8 cellular contexts compared by ENCODE assay signal in genomic region chr3:120350431-120350941, GRCh38. TPM values are rescaled to one million over a fixed set of nuclear protein-coding genes. Genes with fewer than 3 reads are reported as not detected.
DNase-seq lines count a peak whose midpoint lies in the region; ATAC-seq and TF ChIP-seq lines count a peak whose summit lies in the region.

No MANE protein-coding gene starts in this region.

- H3K27ac Mint-ChIP-seq in brain, result peak overlapping the region; percentile 79 to 99 (median 99)

- H3K4me1 ChIP-seq in lower lobe of right lung (peaks cover 38% of the 10 kb centered on the region), aorta (ENCODE audit: control insufficient read depth in 1 of 2, insufficient read depth in 2 of 2, low read length in 2 of 2) (no peaks in the 10 kb centered on the region)

- peaks cover 45% of the 10 kb centered on the region for H3K4me1 Mint-ChIP-seq in brain

- H3K36me3 ChIP-seq in lower lobe of right lung (no peaks in the 10 kb centered on the region), aorta (ENCODE audit: control insufficient read depth in 1 of 2, insufficient read depth in 2 of 2, low read length in 1 of 2) (no peaks in the 10 kb centered on the region)

- peaks cover 6% of the 10 kb centered on the region for H3K27me3 Mint-ChIP-seq in brain

- H3K4me3 Mint-ChIP-seq in brain, result peak overlapping the region; percentile 90 to 98 (median 92)

- H3K4me3 ChIP-seq in lower lobe of right lung (peak overlapping the region; percentile 76), aorta (ENCODE audit: low read length in 2 of 2) (no peak overlapping the region)

- 4 to 7% methylated on average over 7 of the region's 7 CpGs for whole genome bisulfite sequencing in aorta, 2 donors

- H3K27ac ChIP-seq in lower lobe of right lung (peak overlapping the region; percentile 92), aorta (ENCODE audit: low read depth in 1 of 2, low read length in 2 of 2) (peak overlapping the region in 1 of 2 donors; percentile 3)

- H3K9me3 ChIP-seq in lower lobe of right lung, result no peaks in the 10 kb centered on the region
- H3K9me3 ChIP-seq in aorta (ENCODE audit: control insufficient read depth, low read length), result no peaks in the 10 kb centered on the region

- DNase-seq in DMS 273 (lab: John Stamatoyannopoulos, UW; ENCODE audit: unreplicated experiment) (peak; percentile 80), LoVo (ENCODE audit: low spot score) (peak; percentile 52), lower lobe of right lung (peak; percentile 45), aorta (peak; percentile 73 to 78), GM19238 (ENCODE audit: insufficient read length, low spot score) (no peak)
- no peak for DNase-seq in stimulated activated CD4-positive, alpha-beta T cell treated with anti-CD3 and anti-CD28 coated beads, Interleukin-12 subunit alpha, Interleukin-12 subunit beta, amount 100 ng/mL, for 4 hours

- TF ChIP-seq CTCF in brain (conservative IDR thresholded peaks at IDR 0.05) (no peak), lower lobe of right lung (IDR thresholded peaks at IDR 0.05) (no peak)

- H3K36me3 Mint-ChIP-seq in brain, result peaks cover 20% of the 10 kb centered on the region

- H3K27me3 ChIP-seq in lower lobe of right lung (ENCODE audit: low read depth), result no peaks in the 10 kb centered on the region
- no peaks in the 10 kb centered on the region for H3K27me3 ChIP-seq in aorta (ENCODE audit: control insufficient read depth in 1 of 2, insufficient read depth in 2 of 2, low read length in 1 of 2)

- intact Hi-C loops in lower lobe of right lung (cut with DNase I), result no loop called here
- intact Hi-C loops in aorta (cut with DNase I), result loop anchor here (5.0 to 10.0 kb wide), 3 partner anchors 64 to 207 kb away; no protein-coding TSS in a partner anchor

- H3K9me3 Mint-ChIP-seq in brain, result peaks cover 0 to 3% (median 0%) of the 10 kb centered on the region in 5 experiments

- peak in 1 of 2 donors; percentile 40 for ATAC-seq in lower lobe of right lung
- peak; percentile 39 for ATAC-seq in aorta (ENCODE audit: low FRiP score)
- no peak for ATAC-seq in GM18868 (IDR thresholded peaks at IDR 0.05; ENCODE audit: unreplicated experiment)

RNA-seq across cellular contexts. Expression of gene LRRC58, which starts 1.3 kb away (rescaled TPM):
- polyA plus RNA-seq in brain (ENCODE audit: insufficient read depth, low read depth, low replicate concordance) (5.3 TPM), aorta (1 to 10 TPM; 6.8 to 9.0 TPM)
- total RNA-seq in lower lobe of right lung (19.5 TPM), aorta (10 to 100 TPM; 18.0 to 19.2 TPM)

Comparison
In these comparisons a context has a peak if more than half of its experiments do, and no peak if none do; other contexts are left out.
1. DNase-seq: peak in DMS 273 (single experiment), LoVo (single experiment), lower lobe of right lung (single experiment) and aorta (2 of 2); none in GM19238 (single experiment) and stimulated activated CD4-positive, alpha-beta T cell treated with anti-CD3 and anti-CD28 coated beads, Interleukin-12 subunit alpha, Interleukin-12 subunit beta, amount 100 ng/mL, for 4 hours (single experiment).